ENCODE assay signal across 8 cellular contexts in the genomic region with DNA sequence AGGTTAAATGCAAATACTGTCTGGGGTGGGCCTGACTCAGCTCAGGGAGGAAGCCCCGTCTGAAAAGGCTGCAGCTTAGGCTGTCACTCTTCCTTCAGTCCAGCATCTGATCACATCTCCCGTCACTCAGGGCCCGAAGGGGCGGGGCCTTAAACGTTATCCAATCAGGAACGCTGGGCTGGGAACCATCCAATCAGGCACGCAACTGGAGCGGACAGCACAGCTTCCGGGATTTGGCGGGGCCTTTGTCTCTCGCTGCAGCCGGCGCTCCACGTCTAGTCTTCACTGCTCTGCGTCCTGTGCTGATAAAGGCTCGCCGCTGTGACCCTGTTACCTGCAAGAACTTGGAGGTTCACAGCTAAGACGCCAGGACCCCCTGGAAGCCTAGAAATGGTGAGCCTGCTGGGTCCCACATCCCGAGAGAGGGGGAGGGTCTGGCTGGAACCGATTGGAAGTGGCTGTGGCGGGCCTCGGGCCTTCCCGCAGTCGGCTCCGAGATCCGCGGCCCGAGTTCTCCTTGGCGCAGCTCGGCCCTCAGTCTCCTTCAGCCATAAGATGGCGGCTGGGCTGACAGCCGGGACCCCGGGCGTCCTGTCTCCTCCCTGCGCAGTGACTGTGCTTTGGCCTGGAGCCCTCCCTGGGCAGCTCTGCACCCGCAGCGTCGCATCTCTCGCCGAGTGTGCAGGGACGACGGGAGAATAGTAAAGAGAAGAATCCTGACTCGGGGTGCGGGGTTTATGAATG. TPM values are rescaled to one million over a fixed set of nuclear protein-coding genes. Genes with fewer than 3 reads are reported as not detected.
DNase-seq lines count a peak whose midpoint lies in the region; ATAC-seq and TF ChIP-seq lines count a peak whose summit lies in the region.

A gene (plus strand): TSS at position 248 of the 744 bp plus-strand sequence. CDS start 143 bp downstream, at position 391.

- H3K27me3 Mint-ChIP-seq in activated naive CD8-positive, alpha-beta T cell treated with anti-CD3 and anti-CD28 coated beads for 36 hours = no peaks in the 10 kb centered on the region
- H3K27me3 Mint-ChIP-seq in glutamatergic neuron (ENCODE audit: unreplicated experiment) = peaks cover 5% of the 10 kb centered on the region

- H3K79me2 ChIP-seq in osteoblast (ENCODE audit: insufficient read depth, low read length) = peaks cover 48% of the 10 kb centered on the region

- under 1% methylated on average over 44 of the region's 44 CpGs for WGBS in thymus

- H3K4me3 Mint-ChIP-seq in activated naive CD8-positive, alpha-beta T cell treated with anti-CD3 and anti-CD28 coated beads for 36 hours = peak within 1 kb of the TSS; percentile 96
- peak within 1 kb of the TSS; percentile 89 for H3K4me3 Mint-ChIP-seq in glutamatergic neuron (ENCODE audit: unreplicated experiment)

- peaks cover 6% of the 10 kb centered on the region for H4K20me1 ChIP-seq in osteoblast (ENCODE audit: insufficient read depth, low read length)

- peak within 1 kb of the TSS; percentile 100 for H2AFZ ChIP-seq in osteoblast (ENCODE audit: low read length)

- H3K27ac Mint-ChIP-seq in activated naive CD8-positive, alpha-beta T cell treated with anti-CD3 and anti-CD28 coated beads for 36 hours = peak within 1 kb of the TSS; percentile 90
- H3K27ac Mint-ChIP-seq in glutamatergic neuron (ENCODE audit: unreplicated experiment) = peak within 1 kb of the TSS; percentile 91

- H3K9me3 Mint-ChIP-seq in activated naive CD8-positive, alpha-beta T cell treated with anti-CD3 and anti-CD28 coated beads for 36 hours = peaks cover 2% of the 10 kb centered on the region
- H3K9me3 Mint-ChIP-seq in glutamatergic neuron (ENCODE audit: unreplicated experiment) = peaks cover 8% of the 10 kb centered on the region

- POLR2A ChIA-PET in GM10248 (lab: Yijun Ruan, JAX) = interaction anchor here (0.6 to 1.1 kb wide), 7 partner anchors 8 to 367 kb away, joined by 3 to 8 read pairs (median 3); a partner anchor contains a TSS

- H3K4me2 ChIP-seq in osteoblast (ENCODE audit: insufficient read depth, low read length) = peak within 1 kb of the TSS; percentile 86

- H3K36me3 ChIP-seq in osteoblast (ENCODE audit: insufficient read depth, low read length) = peaks cover 3% of the 10 kb centered on the region
- no peaks in the 10 kb centered on the region for H3K36me3 ChIP-seq in thymus (ENCODE audit: control insufficient read depth, insufficient read depth)

- peak within 1 kb of the TSS; percentile 99 for H3K4me3 ChIP-seq in osteoblast (ENCODE audit: insufficient read depth, low read length)
- peak within 1 kb of the TSS; percentile 85 for H3K4me3 ChIP-seq in thymus (ENCODE audit: low read length)

- peaks cover 37% of the 10 kb centered on the region for H3K36me3 Mint-ChIP-seq in activated naive CD8-positive, alpha-beta T cell treated with anti-CD3 and anti-CD28 coated beads for 36 hours
- H3K36me3 Mint-ChIP-seq in glutamatergic neuron (ENCODE audit: unreplicated experiment) = no peaks in the 10 kb centered on the region

- no peaks in the 10 kb centered on the region for H3K9me3 ChIP-seq in osteoblast (ENCODE audit: low read depth, low read length)
- no peaks in the 10 kb centered on the region for H3K9me3 ChIP-seq in thymus (ENCODE audit: control insufficient read depth)

- CTCF ChIA-PET in GM10248 (lab: Yijun Ruan, JAX) = interaction anchor here (1.2 to 1.8 kb wide), 3 partner anchors 9 to 66 kb away, joined by 5 to 8 read pairs (median 7); no protein-coding TSS in a partner anchor

- DNase-seq in GM10248 (ENCODE audit: extremely low spot score) (peak; percentile 96), NCI-H1105 (lab: John Stamatoyannopoulos, UW) (peak; percentile 99), SKM-1 treated with dmso at 0.1 percent for 144 hours (lab: John Stamatoyannopoulos, UW; ENCODE audit: unreplicated experiment) (peak; percentile 95), glutamatergic neuron (peak; percentile 99), osteoblast (ENCODE audit: insufficient read length, low spot score, missing footprints) (peak; percentile 95)
- DNase-seq in activated naive CD8-positive, alpha-beta T cell treated with anti-CD3 and anti-CD28 coated beads for 36 hours = peak; percentile 95

- H3K4me1 Mint-ChIP-seq in activated naive CD8-positive, alpha-beta T cell treated with anti-CD3 and anti-CD28 coated beads for 36 hours = peaks cover 21% of the 10 kb centered on the region
- H3K4me1 Mint-ChIP-seq in glutamatergic neuron (ENCODE audit: low read depth, unreplicated experiment) = peaks cover 11% of the 10 kb centered on the region

- TF ChIP-seq CTCF in GM10248 (IDR thresholded peaks at IDR 0.05; ENCODE audit: control extremely low read depth, extremely low read depth, low read depth, missing control alignments) = no peak
- TF ChIP-seq CTCF in glutamatergic neuron (IDR thresholded peaks at IDR 0.05; ENCODE audit: partially characterized antibody, unreplicated experiment) = no peak
- no peak for TF ChIP-seq CTCF in osteoblast (IDR thresholded peaks at IDR 0.05; ENCODE audit: extremely low read depth, low read depth, low read length)

- H3K27me3 ChIP-seq in osteoblast (ENCODE audit: insufficient read depth, low read length) = no peaks in the 10 kb centered on the region
- H3K27me3 ChIP-seq in thymus (ENCODE audit: control insufficient read depth, insufficient read depth) = no peaks in the 10 kb centered on the region

- ATAC-seq in HG02623 (IDR thresholded peaks at IDR 0.05; ENCODE audit: unreplicated experiment) = peak; percentile 100

- peaks cover 9% of the 10 kb centered on the region for H3K4me1 ChIP-seq in osteoblast (ENCODE audit: insufficient read depth, low read length)
- peaks cover 7% of the 10 kb centered on the region for H3K4me1 ChIP-seq in thymus (ENCODE audit: control insufficient read depth, insufficient read depth, low read length)

- H3K27ac ChIP-seq in osteoblast (ENCODE audit: low read depth, low read length) = peak within 1 kb of the TSS; percentile 94
- peak within 1 kb of the TSS; percentile 90 for H3K27ac ChIP-seq in thymus (ENCODE audit: low read depth)

RNA-seq across cellular contexts. Expression of the gene that starts here (rescaled TPM):
- 10 to 100 TPM; 13.2 to 13.7 TPM for total RNA-seq in activated naive CD8-positive, alpha-beta T cell treated with anti-CD3 and anti-CD28 coated beads for 36 hours
- total RNA-seq in glutamatergic neuron (ENCODE audit: unreplicated experiment) = 24.6 TPM
- total RNA-seq in osteoblast = 6.5 and 6.9 TPM in 2 replicates
- polyA plus RNA-seq in thymus = 11.4 TPM

Comparison
In these comparisons a context has a peak if more than half of its experiments do, and no peak if none do; other contexts are left out.
1. Peak in every context shown above with its lines: DNase-seq, ATAC-seq, H3K4me3 ChIP-seq and H3K27ac ChIP-seq.